ENCODE assay signal across 24 cellular contexts in genomic region chr3:13628432-13628831, GRCh38.
DNase-seq lines count a peak whose midpoint lies in the region; ATAC-seq, FAIRE-seq and TF ChIP-seq lines count a peak whose summit lies in the region.
"Had no signal": no experiment of that assay in that cellular context is flagged by ENCODE, and none has a peak within 500 bp of the region (broad histone marks: within the 10 kb centered on the region; RNA-seq: fewer than 3 reads in every experiment).

No MANE protein-coding gene starts in this region.

- no peaks in the 10 kb centered on the region for H3K79me2 ChIP-seq in osteoblast (ENCODE audit: insufficient read depth, low read length)

- FAIRE-seq in kidney (lab: Jason Lieb, UNC) = no peak
- FAIRE-seq: A549, D721Med, GM12878, GM19239, H1 had no signal

- H3K36me3 ChIP-seq in kidney (ENCODE audit: control insufficient read depth in 1 of 2, insufficient read depth in 2 of 2, low read length in 2 of 2) (no peaks in the 10 kb centered on the region), osteoblast (ENCODE audit: insufficient read depth, low read length) (no peaks in the 10 kb centered on the region), gastrocnemius medialis (no peaks in the 10 kb centered on the region)
- H3K36me3 ChIP-seq: BE2C; BLaER1 treated with 17β-estradiol and CSF1 and Interleukin-3, amounts not matched to agents 10 nM and 100 nM had no signal

- no peaks in the 10 kb centered on the region for H4K20me1 ChIP-seq in osteoblast (ENCODE audit: insufficient read depth, low read length)
- H4K20me1 ChIP-seq: BLaER1 treated with 17β-estradiol and CSF1 and Interleukin-3, amounts not matched to agents 10 nM and 100 nM had no signal

- no peak overlapping the region for H3K9ac ChIP-seq in kidney (ENCODE audit: low read length in 2 of 2)
- H3K9ac ChIP-seq: BLaER1 treated with 17β-estradiol and CSF1 and Interleukin-3, amounts not matched to agents 10 nM and 100 nM; GM23248 had no signal

- ATAC-seq in HG03457 (IDR thresholded peaks at IDR 0.05; ENCODE audit: unreplicated experiment) = no peak
- ATAC-seq in gastrocnemius medialis = no peak
- ATAC-seq: A549, GM12878, HCT116 had no signal

- intact Hi-C loops in kidney (cut with DNase I) = no loop called here
- intact Hi-C loops in gastrocnemius medialis (cut with DNase I; ENCODE audit: low total_unique reads) = no loop called here

- no peak for DNase-seq in RWPE1 (ENCODE audit: low spot score)
- DNase-seq in kidney = peak; percentile 45
- peak; percentile 44 for DNase-seq in osteoblast (ENCODE audit: insufficient read length, low spot score, missing footprints)
- no peak for DNase-seq in gastrocnemius medialis
- DNase-seq in stimulated activated naive CD4-positive, alpha-beta T cell treated with Interleukin-2 at 50 U/mL for 16 hours (lab: John Stamatoyannopoulos, UW) = no peak
- DNase-seq: 8988T; ACHN; AML-193; BE2C; CD4-positive, alpha-beta T cell; CD8-positive, alpha-beta memory T cell; DMS 273 treated with DMSO at 0.1 percent for 48 hours; DMS79; EL; GDM1; GM23248 had no signal

- H3K4me1 ChIP-seq in kidney (ENCODE audit: control insufficient read depth in 1 of 2, insufficient read depth in 1 of 2, low read depth in 1 of 2, low read length in 2 of 2) (no peaks in the 10 kb centered on the region), osteoblast (ENCODE audit: insufficient read depth, low read length) (no peaks in the 10 kb centered on the region), gastrocnemius medialis (no peaks in the 10 kb centered on the region)
- H3K4me1 ChIP-seq: A549; BE2C; BLaER1 treated with 17β-estradiol and CSF1 and Interleukin-3, amounts not matched to agents 10 nM and 100 nM had no signal

- TF ChIP-seq CTCF in RWPE1 (conservative IDR thresholded peaks at IDR 0.05; ENCODE audit: low read depth) = no peak
- TF ChIP-seq CTCF in kidney (IDR thresholded peaks at IDR 0.05; ENCODE audit: borderline replicate concordance, extremely low read depth, insufficient read depth) = no peak
- TF ChIP-seq CTCF in osteoblast (IDR thresholded peaks at IDR 0.05; ENCODE audit: extremely low read depth, low read depth, low read length) = no peak
- no peak for TF ChIP-seq CTCF in gastrocnemius medialis (IDR thresholded peaks at IDR 0.05 in 4 of 5, conservative IDR thresholded peaks at IDR 0.05 in 1 of 5)

- no peaks in the 10 kb centered on the region for H3K9me3 ChIP-seq in kidney (ENCODE audit: control insufficient read depth in 1 of 2, low read length in 2 of 2)
- H3K9me3 ChIP-seq in osteoblast (ENCODE audit: low read depth, low read length) = no peaks in the 10 kb centered on the region
- H3K9me3 ChIP-seq in gastrocnemius medialis = no peaks in the 10 kb centered on the region
- H3K9me3 ChIP-seq: A549; BE2C; BLaER1 treated with 17β-estradiol and CSF1 and Interleukin-3, amounts not matched to agents 10 nM and 100 nM had no signal

- H2AFZ ChIP-seq in osteoblast (ENCODE audit: low read length) = no peak overlapping the region
- H2AFZ ChIP-seq: GM23248 had no signal

- H3K27ac ChIP-seq in RWPE1 (peak overlapping the region; percentile 99), kidney (ENCODE audit: low read depth in 2 of 2, low read length in 2 of 2) (no peak overlapping the region), osteoblast (ENCODE audit: low read depth, low read length) (no peak overlapping the region), gastrocnemius medialis (no peak overlapping the region)
- H3K27ac ChIP-seq: A549; BLaER1 treated with 17β-estradiol and CSF1 and Interleukin-3, amounts not matched to agents 10 nM and 100 nM; GM23248 had no signal

- CTCF ChIA-PET in RWPE1 (lab: Yijun Ruan, JAX) = no interaction called here

- POLR2A ChIA-PET in RWPE1 (lab: Yijun Ruan, JAX; ENCODE audit: low non-redundant PET) = no interaction called here

- in situ Hi-C loops in gastrocnemius medialis (cut with MboI; ENCODE audit: low sequenced_read_pairs in 4 of 4) = loop anchor here in 2 of 4 donors (25.0 kb wide), 1 partner anchor 541 kb away; no protein-coding TSS in a partner anchor

- H3K4me2 ChIP-seq in osteoblast (ENCODE audit: insufficient read depth, low read length) = no peak overlapping the region
- H3K4me2 ChIP-seq: A549; BLaER1 treated with 17β-estradiol and CSF1 and Interleukin-3, amounts not matched to agents 10 nM and 100 nM had no signal

- TF ChIP-seq POLR2A in gastrocnemius medialis (IDR thresholded peaks at IDR 0.05) = no peak

- H3K4me3 ChIP-seq in kidney (ENCODE audit: low read length in 2 of 2) (no peak overlapping the region), osteoblast (ENCODE audit: insufficient read depth, low read length) (no peak overlapping the region), gastrocnemius medialis (no peak overlapping the region)
- H3K4me3 ChIP-seq: A549; BLaER1 treated with 17β-estradiol and CSF1 and Interleukin-3, amounts not matched to agents 10 nM and 100 nM; GM12878; GM23248 had no signal

- H3K27me3 ChIP-seq in osteoblast (ENCODE audit: insufficient read depth, low read length) (no peaks in the 10 kb centered on the region), gastrocnemius medialis (no peaks in the 10 kb centered on the region)
- H3K27me3 ChIP-seq: BE2C; BLaER1 treated with 17β-estradiol and CSF1 and Interleukin-3, amounts not matched to agents 10 nM and 100 nM had no signal

Comparison
In these comparisons a context has a peak if more than half of its experiments do, and no peak if none do; other contexts are left out.
1. DNase-seq: peak in kidney (single experiment) and osteoblast (single experiment); none in RWPE1 (single experiment), gastrocnemius medialis (0 of 2) and stimulated activated naive CD4-positive, alpha-beta T cell treated with Interleukin-2 at 50 U/mL for 16 hours (single experiment).